ENCODE assay signal across 8 cellular contexts in the genomic region with DNA sequence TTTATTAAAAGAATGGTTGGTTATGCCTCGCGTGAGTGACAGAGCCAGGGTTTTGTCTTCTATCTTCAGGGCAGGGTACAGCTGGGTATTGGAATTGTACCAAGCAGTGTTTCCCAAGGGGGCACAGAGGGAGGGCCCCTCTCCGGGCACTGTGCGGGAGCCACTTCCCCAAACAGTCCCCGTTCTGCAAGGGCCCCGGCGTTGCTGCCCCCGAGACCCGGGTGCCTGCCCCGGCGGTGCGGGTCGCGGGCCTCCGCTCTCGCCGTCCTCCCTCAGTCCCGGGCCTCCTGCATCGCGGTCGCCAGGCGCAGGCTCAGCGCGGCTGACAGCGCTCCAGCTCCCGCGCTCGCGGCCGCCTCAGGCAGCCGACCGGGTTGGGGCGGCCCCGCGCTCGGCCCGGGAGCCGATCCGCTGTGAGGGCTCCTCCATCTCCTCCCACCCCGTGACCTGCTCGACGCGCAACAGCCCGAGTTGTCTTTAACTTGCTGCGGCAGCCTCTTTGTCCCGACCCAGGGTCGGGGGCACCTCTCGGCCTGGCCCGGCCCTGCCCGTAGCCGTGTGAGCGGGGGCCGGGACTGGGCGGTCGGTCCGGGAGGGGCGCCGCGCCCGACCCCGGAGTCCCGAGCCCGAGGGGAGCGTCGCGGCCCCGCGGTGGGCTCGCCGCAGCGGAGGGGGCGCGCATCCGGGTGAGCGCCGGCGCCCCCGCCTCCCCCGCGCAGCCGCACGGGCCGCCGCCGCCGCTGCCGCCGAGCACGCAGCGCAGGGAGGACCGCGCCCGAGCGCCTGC. TPM values are rescaled to one million over a fixed set of nuclear protein-coding genes. Genes with fewer than 3 reads are reported as not detected.
DNase-seq lines count a peak whose midpoint lies in the region; ATAC-seq and TF ChIP-seq lines count a peak whose summit lies in the region.

No MANE protein-coding gene starts in this region.

- H3K4me1 Mint-ChIP-seq in activated T-helper 2 cell treated with anti-CD3 and anti-CD28 coated beads, Interferon-gamma antibody, Interleukin-2, Interleukin-4, amounts not matched to agents 10 μg/mL and 5 μg/mL and 100 μg/mL, durations not matched to agents 14 hours and 24 hours and 36 hours (ENCODE audit: low read depth): peaks cover 27% of the 10 kb centered on the region
- H3K4me1 Mint-ChIP-seq in nephron progenitor cell: peaks cover 16% of the 10 kb centered on the region

- intact Hi-C loops in activated T-helper 2 cell treated with anti-CD3 and anti-CD28 coated beads, Interferon-gamma antibody, Interleukin-2, Interleukin-4, amounts not matched to agents 10 μg/mL and 5 μg/mL and 100 μg/mL, durations not matched to agents 14 hours and 24 hours and 36 hours (cut with micrococcal nuclease): loop anchor here (5.0 kb wide), 5 partner anchors 84 to 391 kb away; a partner anchor contains a TSS

- H3K9me3 Mint-ChIP-seq in activated T-helper 2 cell treated with anti-CD3 and anti-CD28 coated beads, Interferon-gamma antibody, Interleukin-2, Interleukin-4, amounts not matched to agents 10 μg/mL and 5 μg/mL and 100 μg/mL, durations not matched to agents 14 hours and 24 hours and 36 hours: peaks cover 19% of the 10 kb centered on the region
- H3K9me3 Mint-ChIP-seq in nephron progenitor cell: peaks cover 11% of the 10 kb centered on the region

- H3K36me3 Mint-ChIP-seq in activated T-helper 2 cell treated with anti-CD3 and anti-CD28 coated beads, Interferon-gamma antibody, Interleukin-2, Interleukin-4, amounts not matched to agents 10 μg/mL and 5 μg/mL and 100 μg/mL, durations not matched to agents 14 hours and 24 hours and 36 hours (ENCODE audit: low read depth): peaks cover 13% of the 10 kb centered on the region
- peaks cover 5% of the 10 kb centered on the region for H3K36me3 Mint-ChIP-seq in nephron progenitor cell (ENCODE audit: low read depth)

- peak overlapping the region; percentile 51 for H3K27ac Mint-ChIP-seq in activated T-helper 2 cell treated with anti-CD3 and anti-CD28 coated beads, Interferon-gamma antibody, Interleukin-2, Interleukin-4, amounts not matched to agents 10 μg/mL and 5 μg/mL and 100 μg/mL, durations not matched to agents 14 hours and 24 hours and 36 hours
- H3K27ac Mint-ChIP-seq in nephron progenitor cell: no peak overlapping the region

- DNase-seq in AG10803 (ENCODE audit: low read depth) (peak; percentile 52), OCI-M1 (lab: John Stamatoyannopoulos, UW) (peak; percentile 59), fibroblast of the aortic adventitia (ENCODE audit: low read depth) (peak; percentile 48), nephron progenitor cell (peak; percentile 69), superior temporal gyrus (ENCODE audit: extremely low spot score) (peak; percentile 63)
- DNase-seq in activated T-helper 2 cell treated with anti-CD3 and anti-CD28 coated beads, Interferon-gamma antibody, Interleukin-2, Interleukin-4, amounts not matched to agents 10 μg/mL and 5 μg/mL and 100 μg/mL, durations not matched to agents 14 hours and 24 hours and 36 hours (ENCODE audit: low spot score): peak; percentile 43

- TF ChIP-seq CTCF in AG10803 (conservative IDR thresholded peaks at IDR 0.05; ENCODE audit: low read length) (no peak), fibroblast of the aortic adventitia (IDR thresholded peaks at IDR 0.05; ENCODE audit: insufficient read depth, low read length) (no peak), nephron progenitor cell (IDR thresholded peaks at IDR 0.05) (no peak)

- ATAC-seq in GM18861 (IDR thresholded peaks at IDR 0.05; ENCODE audit: unreplicated experiment) (peak; percentile 20), HG03135 (IDR thresholded peaks at IDR 0.05; ENCODE audit: unreplicated experiment) (peak; percentile 40)

- H3K27me3 Mint-ChIP-seq in activated T-helper 2 cell treated with anti-CD3 and anti-CD28 coated beads, Interferon-gamma antibody, Interleukin-2, Interleukin-4, amounts not matched to agents 10 μg/mL and 5 μg/mL and 100 μg/mL, durations not matched to agents 14 hours and 24 hours and 36 hours (ENCODE audit: low read depth): peaks cover 22% of the 10 kb centered on the region
- peaks cover 6% of the 10 kb centered on the region for H3K27me3 Mint-ChIP-seq in nephron progenitor cell (ENCODE audit: low read depth, poor library complexity)

- H3K4me3 ChIP-seq in AG10803 (ENCODE audit: low read length): peak overlapping the region; percentile 66
- peak overlapping the region; percentile 74 for H3K4me3 ChIP-seq in fibroblast of the aortic adventitia (ENCODE audit: low read depth, low read length)

- H3K4me3 Mint-ChIP-seq in activated T-helper 2 cell treated with anti-CD3 and anti-CD28 coated beads, Interferon-gamma antibody, Interleukin-2, Interleukin-4, amounts not matched to agents 10 μg/mL and 5 μg/mL and 100 μg/mL, durations not matched to agents 14 hours and 24 hours and 36 hours (ENCODE audit: low read depth): peak overlapping the region; percentile 68
- H3K4me3 Mint-ChIP-seq in nephron progenitor cell: peak overlapping the region; percentile 80

RNA-seq across cellular contexts. Expression of a gene that starts 0.6 kb away (rescaled TPM):
- 39.3 and 39.8 TPM in 2 replicates for total RNA-seq in activated T-helper 2 cell treated with anti-CD3 and anti-CD28 coated beads, Interferon-gamma antibody, Interleukin-2, Interleukin-4, amounts not matched to agents 10 μg/mL and 5 μg/mL and 100 μg/mL, durations not matched to agents 14 hours and 24 hours and 36 hours
- total RNA-seq in fibroblast of the aortic adventitia (ENCODE audit: low replicate concordance): 46.9 and 49.0 TPM in 2 replicates

Comparison
In these comparisons a context has a peak if more than half of its experiments do, and no peak if none do; other contexts are left out.
1. Peak in every context shown above with its lines: DNase-seq, ATAC-seq and H3K4me3 ChIP-seq.